Comparison of ENCODE assay signal across 1 cellular context in genomic region chr17:7325031-7325528, GRCh38.
TF ChIP-seq lines count a peak whose summit lies in the region.

No MANE protein-coding gene starts in this region.

TF ChIP-seq in IMR-90, 13 proteins besides CTCF, POLR2A, EP300 and RAD21:
- no peak for TF ChIP-seq RFX5 (IDR thresholded peaks at IDR 0.05; ENCODE audit: low read depth, low read length)
- no peak for TF ChIP-seq BHLHE40 (IDR thresholded peaks at IDR 0.05; ENCODE audit: low read depth, low read length)
- TF ChIP-seq FOS (IDR thresholded peaks at IDR 0.05; ENCODE audit: low read depth, low read length), result no peak
